11 cellular contexts compared by ENCODE assay signal in the genomic region with DNA sequence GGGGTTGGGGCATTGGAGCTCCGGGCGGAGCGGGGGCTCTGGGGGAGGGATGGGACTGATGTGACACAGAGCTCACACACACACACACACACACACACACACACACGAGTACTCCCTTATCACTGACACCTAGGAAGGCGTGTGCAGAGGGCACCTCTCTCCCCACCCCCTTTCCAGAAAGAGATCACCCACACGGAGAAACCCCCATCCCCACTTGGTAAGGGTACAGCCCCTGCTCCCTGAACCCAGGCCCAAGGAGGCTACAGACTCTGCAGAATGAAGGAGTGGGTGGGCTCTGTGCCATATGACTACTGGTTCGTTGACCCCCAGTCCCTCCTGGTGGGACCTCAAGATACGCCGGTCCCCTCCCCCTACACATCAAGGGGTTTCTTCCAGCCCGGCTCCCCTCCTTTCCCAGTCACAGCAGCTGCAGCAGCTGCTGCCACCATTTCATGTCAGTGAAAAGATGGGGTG. TPM values are rescaled to one million over a fixed set of nuclear protein-coding genes. Genes with fewer than 3 reads are reported as not detected.
A peak's percentile ranks its signal among the peaks of the same experiment; 100 is the strongest.
DNase-seq lines count a peak whose midpoint lies in the region; TF ChIP-seq lines count a peak whose summit lies in the region.
"Had no signal": no experiment of that assay in that cellular context is flagged by ENCODE, and none has a peak within 500 bp of the region (broad histone marks: within the 10 kb centered on the region; RNA-seq: fewer than 3 reads in every experiment).

No MANE protein-coding gene starts in this region.

- H3K36me3 ChIP-seq in BE2C (no peaks in the 10 kb centered on the region), HUES64 (ENCODE audit: insufficient read depth, low read length) (no peaks in the 10 kb centered on the region), esophagus squamous epithelium (no peaks in the 10 kb centered on the region), trophoblast cell (ENCODE audit: control insufficient read depth in 1 of 2, insufficient read depth in 2 of 2, low read length in 2 of 2) (no peaks in the 10 kb centered on the region)
- H3K36me3 ChIP-seq: adrenal gland, lower lobe of right lung had no signal

- no peak overlapping the region for H3K14ac ChIP-seq in trophoblast cell (ENCODE audit: low read length)

- peak overlapping the region; percentile 48 for H3K4me3 ChIP-seq in BE2C (ENCODE audit: low read depth, low read length)
- peak overlapping the region; percentile 50 for H3K4me3 ChIP-seq in HUES64 (ENCODE audit: low read length)
- peak overlapping the region in 3 of 4 donors; percentile 27 to 64 (median 48) for H3K4me3 ChIP-seq in esophagus squamous epithelium
- H3K4me3 ChIP-seq in trophoblast cell (ENCODE audit: low read depth, low read length) = no peak overlapping the region

- no peak overlapping the region for H4K12ac ChIP-seq in trophoblast cell (ENCODE audit: low read depth, low read length)

- DNase-seq in BE2C (no peak), esophagus squamous epithelium (lab: John Stamatoyannopoulos, UW) (no peak), trophoblast cell (no peak), NCI-H2081 treated with DMSO at 0.1 percent for 48 hours (lab: John Stamatoyannopoulos, UW) (no peak), HT-29 (ENCODE audit: low spot score) (no peak), RKO (ENCODE audit: low spot score) (no peak), NCI-H226 (no peak)
- DNase-seq: adrenal gland, lower lobe of right lung, NCI-H446 had no signal

- H2BK120ac ChIP-seq in trophoblast cell (ENCODE audit: insufficient read depth, low read length, poor library complexity) = no peak overlapping the region

- WGBS in HUES64 = 10% methylated on average over 6 of the region's 10 CpGs
- 0 to 12% methylated on average over 4 to 6 of the region's 10 CpGs for WGBS in esophagus squamous epithelium, 2 donors
- WGBS in trophoblast cell (ENCODE audit: extremely low coverage, insufficient coverage, insufficient read length) = no CpG with 5 or more reads among the region's 10 CpGs

- H3K4ac ChIP-seq in trophoblast cell (ENCODE audit: low read depth, low read length) = no peak overlapping the region

- no peak overlapping the region for H4K8ac ChIP-seq in trophoblast cell (ENCODE audit: low read depth, low read length)

- intact Hi-C loops in esophagus squamous epithelium (cut with DNase I) = no loop called here

- H3K23ac ChIP-seq in trophoblast cell (ENCODE audit: low read length) = no peak overlapping the region

- H3K9me3 ChIP-seq in BE2C = no peaks in the 10 kb centered on the region
- no peaks in the 10 kb centered on the region for H3K9me3 ChIP-seq in HUES64 (ENCODE audit: insufficient read depth, low read depth, low read length)
- H3K9me3 ChIP-seq in esophagus squamous epithelium = no peaks in the 10 kb centered on the region
- peaks cover 4% of the 10 kb centered on the region for H3K9me3 ChIP-seq in trophoblast cell (ENCODE audit: insufficient read depth, low read depth, low read length)
- H3K9me3 ChIP-seq: adrenal gland, lower lobe of right lung had no signal

- H3K27ac ChIP-seq in HUES64 (ENCODE audit: low read depth, low read length) = no peak overlapping the region
- no peak overlapping the region for H3K27ac ChIP-seq in esophagus squamous epithelium
- no peak overlapping the region for H3K27ac ChIP-seq in trophoblast cell (ENCODE audit: low read depth, low read length)
- H3K27ac ChIP-seq: adrenal gland, lower lobe of right lung had no signal

- no peak overlapping the region for H2BK5ac ChIP-seq in trophoblast cell (ENCODE audit: low read depth, low read length, poor library complexity)

- H3K4me1 ChIP-seq in BE2C (peaks cover 37% of the 10 kb centered on the region), HUES64 (ENCODE audit: insufficient read depth, low read length) (peaks cover 32% of the 10 kb centered on the region), esophagus squamous epithelium (peaks cover 25 to 69% (median 36%) of the 10 kb centered on the region in 3 donors), trophoblast cell (ENCODE audit: control insufficient read depth in 1 of 2, insufficient read depth in 2 of 2, low read length in 2 of 2) (peaks cover 2 to 3% of the 10 kb centered on the region in 2 experiments)

- H4K91ac ChIP-seq in trophoblast cell (ENCODE audit: low read depth, low read length) = no peak overlapping the region

- no peak overlapping the region for H2AFZ ChIP-seq in trophoblast cell (ENCODE audit: insufficient read depth, low read length, poor library complexity)

- peaks cover 3% of the 10 kb centered on the region for H3K79me1 ChIP-seq in trophoblast cell (ENCODE audit: low read length)

- TF ChIP-seq CTCF in BE2C (IDR thresholded peaks at IDR 0.05; ENCODE audit: low read depth, low read length) = no peak
- no peak for TF ChIP-seq CTCF in esophagus squamous epithelium (IDR thresholded peaks at IDR 0.05)

- H3K4me2 ChIP-seq in trophoblast cell (ENCODE audit: low read length) = peak overlapping the region; percentile 55

- no peak overlapping the region for H3K18ac ChIP-seq in trophoblast cell (ENCODE audit: low read length)

- H2AK5ac ChIP-seq in trophoblast cell (ENCODE audit: low read length) = no peak overlapping the region

- no peak overlapping the region for H3K9ac ChIP-seq in HUES64 (ENCODE audit: low read depth, low read length)
- no peak overlapping the region for H3K9ac ChIP-seq in trophoblast cell (ENCODE audit: low read length)

- TF ChIP-seq POLR2A in esophagus squamous epithelium (IDR thresholded peaks at IDR 0.05) = no peak

- peaks cover 2% of the 10 kb centered on the region for H3K79me2 ChIP-seq in trophoblast cell (ENCODE audit: control insufficient read depth, insufficient read depth, low read length, poor library complexity)

- H2BK12ac ChIP-seq in trophoblast cell (ENCODE audit: low read length) = no peak overlapping the region

- H3K27me3 ChIP-seq in BE2C (no peaks in the 10 kb centered on the region), HUES64 (ENCODE audit: insufficient read depth, low read length) (peaks cover 25% of the 10 kb centered on the region), esophagus squamous epithelium (peaks cover 0 to 75% (median 6%) of the 10 kb centered on the region in 4 donors), trophoblast cell (ENCODE audit: insufficient read depth, low read length) (peaks cover 28% of the 10 kb centered on the region)

RNA-seq across cellular contexts. Expression of a gene that starts 8.7 kb away (rescaled TPM):
- polyA plus RNA-seq in BE2C (2012; ENCODE audit: insufficient read depth, insufficient read length, low read depth) = 74.5 TPM
- 39.3 TPM for polyA plus RNA-seq in HUES64 (2013, experiment 1 of 2)
- 29.3 TPM for polyA plus RNA-seq in HUES64 (2013, experiment 2 of 2)
- total RNA-seq in esophagus squamous epithelium = 100 to 1,000 TPM in 2 of 4 donors, 10 to 100 TPM in 2; 75.3 to 180 (median 102) TPM
- 16.7 and 17.8 TPM in 2 replicates for polyA plus RNA-seq in trophoblast cell (2013)
- 326 and 391 TPM in 2 replicates for total RNA-seq in HT-29 (2014; rRNA removed; shearing (Covaris generic))
